In genomic region chr5:154118832-154119442, GRCh38 we compare ENCODE assay signal across 11 cellular contexts.
DNase-seq lines count a peak whose midpoint lies in the region; ATAC-seq, FAIRE-seq and TF ChIP-seq lines count a peak whose summit lies in the region.
"Had no signal": no experiment of that assay in that cellular context is flagged by ENCODE, and none has a peak within 500 bp of the region (broad histone marks: within the 10 kb centered on the region; RNA-seq: fewer than 3 reads in every experiment).

No MANE protein-coding gene starts in this region.

- H3K4me3 ChIP-seq in heart left ventricle (no peak overlapping the region), endodermal cell (ENCODE audit: low read length) (no peak overlapping the region), HepG2 (replicated peaks in 1 of 3; ENCODE audit: insufficient read depth in 1 of 3, low read depth in 2 of 3, low read length in 3 of 3) (no peak overlapping the region), sigmoid colon (no peak overlapping the region)
- H3K4me3 ChIP-seq: BLaER1 had no signal

- H3K79me2 ChIP-seq in HepG2 (ENCODE audit: insufficient read depth, low read length): no peaks in the 10 kb centered on the region

- H3K27me3 ChIP-seq in heart left ventricle (no peaks in the 10 kb centered on the region), endodermal cell (ENCODE audit: control insufficient read depth, insufficient read depth, low read length, poor library complexity, severe bottlenecking) (peaks cover 30% of the 10 kb centered on the region), HepG2 (ENCODE audit: control insufficient read depth in 1 of 2, insufficient read depth in 2 of 2, low read length in 2 of 2) (0 out of 5 replicates have a peak, but pooled peaks cover 0 to 4% of the 10 kb centered on the region in 2 experiments), sigmoid colon (no peaks in the 10 kb centered on the region)
- H3K27me3 ChIP-seq: BLaER1 had no signal

- H3K4me1 ChIP-seq in heart left ventricle: peaks cover 0 to 7% (median 0%) of the 10 kb centered on the region in 12 donors
- peaks cover 5% of the 10 kb centered on the region for H3K4me1 ChIP-seq in endodermal cell (ENCODE audit: control insufficient read depth, insufficient read depth, low read length)
- no peaks in the 10 kb centered on the region for H3K4me1 ChIP-seq in HepG2 (ENCODE audit: insufficient read depth, low read length)
- no peaks in the 10 kb centered on the region for H3K4me1 ChIP-seq in sigmoid colon

- H3K9me3 Mint-ChIP-seq in endodermal cell: peaks cover 7% of the 10 kb centered on the region
- H3K9me3 Mint-ChIP-seq in glutamatergic neuron (ENCODE audit: unreplicated experiment): peaks cover 2% of the 10 kb centered on the region

- H3K36me3 ChIP-seq in heart left ventricle: no peaks in the 10 kb centered on the region
- no peaks in the 10 kb centered on the region for H3K36me3 ChIP-seq in endodermal cell (ENCODE audit: control insufficient read depth, insufficient read depth, low read length)
- no peaks in the 10 kb centered on the region for H3K36me3 ChIP-seq in HepG2 (replicated peaks in 1 of 2; ENCODE audit: control insufficient read depth in 1 of 2, insufficient read depth in 2 of 2, low read length in 2 of 2)
- no peaks in the 10 kb centered on the region for H3K36me3 ChIP-seq in sigmoid colon
- H3K36me3 ChIP-seq: BLaER1 had no signal

- intact Hi-C loops in heart left ventricle (cut with DNase I) (no loop called here), Right ventricle myocardium superior (cut with DNase I) (no loop called here), HepG2 (cut with micrococcal nuclease; ENCODE audit: unreplicated experiment) (no loop called here), sigmoid colon (cut with DNase I) (no loop called here)

- H3K27ac Mint-ChIP-seq in endodermal cell: no peak overlapping the region
- no peak overlapping the region for H3K27ac Mint-ChIP-seq in glutamatergic neuron (ENCODE audit: unreplicated experiment)

- POLR2A ChIA-PET in HepG2 (lab: Yijun Ruan, JAX): no interaction called here

- H3K27me3 Mint-ChIP-seq in endodermal cell (ENCODE audit: insufficient read depth) (peaks cover 41% of the 10 kb centered on the region), glutamatergic neuron (ENCODE audit: unreplicated experiment) (peaks cover 4% of the 10 kb centered on the region)

- no peak overlapping the region for H3K4me2 ChIP-seq in HepG2 (ENCODE audit: low read depth, low read length)
- H3K4me2 ChIP-seq: BLaER1 had no signal

- H3K9me3 ChIP-seq in heart left ventricle: no peaks in the 10 kb centered on the region
- peaks cover 11% of the 10 kb centered on the region for H3K9me3 ChIP-seq in endodermal cell (ENCODE audit: control insufficient read depth, low read length)
- H3K9me3 ChIP-seq in HepG2 (ENCODE audit: low read length): no peaks in the 10 kb centered on the region
- no peaks in the 10 kb centered on the region for H3K9me3 ChIP-seq in sigmoid colon
- H3K9me3 ChIP-seq: BLaER1 had no signal

- TF ChIP-seq POLR2A in heart left ventricle (IDR thresholded peaks at IDR 0.05) (no peak), HepG2 (IDR thresholded peaks at IDR 0.05; ENCODE audit: insufficient read depth in 1 of 2, low read depth in 2 of 2, low read length in 2 of 2) (no peak), sigmoid colon (IDR thresholded peaks at IDR 0.05) (no peak)

- in situ Hi-C loops in HepG2 (cut with HindIII; ENCODE audit: extremely low pct_ligation_motif_present, low pct_unique_long_range_greater_than_20kb): no loop called here

- no peaks in the 10 kb centered on the region for H4K20me1 ChIP-seq in HepG2 (ENCODE audit: insufficient read depth, low read length)
- H4K20me1 ChIP-seq: BLaER1 had no signal

- H3K4me1 Mint-ChIP-seq in endodermal cell: peaks cover 19% of the 10 kb centered on the region
- peaks cover 18% of the 10 kb centered on the region for H3K4me1 Mint-ChIP-seq in glutamatergic neuron (ENCODE audit: low read depth, unreplicated experiment)

- no peak for TF ChIP-seq CTCF in heart left ventricle (IDR thresholded peaks at IDR 0.05)
- TF ChIP-seq CTCF in LNCAP (IDR thresholded peaks at IDR 0.05): peak; percentile 13; the same call in 1 of the 2 replicates
- TF ChIP-seq CTCF in endodermal cell (conservative IDR thresholded peaks at IDR 0.05): peak; percentile 58
- no peak for TF ChIP-seq CTCF in HepG2 (CRISPR knock-in tag; IDR thresholded peaks at IDR 0.05)
- TF ChIP-seq CTCF in glutamatergic neuron (IDR thresholded peaks at IDR 0.05; ENCODE audit: partially characterized antibody, unreplicated experiment): no peak
- no peak for TF ChIP-seq CTCF in sigmoid colon (IDR thresholded peaks at IDR 0.05)

- FAIRE-seq in urothelium cell line (lab: Jason Lieb, UNC) (peak; percentile 84), HepG2 (lab: Jason Lieb, UNC) (no peak)
- FAIRE-seq: colon had no signal

- no peaks in the 10 kb centered on the region for H3K36me3 Mint-ChIP-seq in endodermal cell (ENCODE audit: low read depth)
- H3K36me3 Mint-ChIP-seq in glutamatergic neuron (ENCODE audit: unreplicated experiment): peaks cover 6% of the 10 kb centered on the region

- no peak for DNase-seq in heart left ventricle
- DNase-seq in Right ventricle myocardium superior: no peak
- peak; percentile 49 for DNase-seq in endodermal cell
- DNase-seq in urothelium cell line (ENCODE audit: low spot score): peak; percentile 31
- DNase-seq in HepG2 (ENCODE audit: low spot score): no peak
- DNase-seq in glutamatergic neuron: no peak
- DNase-seq in sigmoid colon: no peak
- DNase-seq: head of caudate nucleus had no signal

- TF ChIP-seq EP300 in HepG2 (IDR thresholded peaks at IDR 0.05; ENCODE audit: low read depth in 2 of 2, low read length in 2 of 2) (no peak), HepG2 (CRISPR knock-in tag; IDR thresholded peaks at IDR 0.05; ENCODE audit: borderline replicate concordance) (no peak), sigmoid colon (IDR thresholded peaks at IDR 0.05) (no peak)

- H3K4me3 Mint-ChIP-seq in endodermal cell (no peak overlapping the region), glutamatergic neuron (ENCODE audit: unreplicated experiment) (no peak overlapping the region)

- no peak overlapping the region for H3K27ac ChIP-seq in heart left ventricle
- no peak overlapping the region for H3K27ac ChIP-seq in endodermal cell (ENCODE audit: low read depth, low read length)
- H3K27ac ChIP-seq in HepG2 (ENCODE audit: extremely low read length, insufficient read depth, low read length): no peak overlapping the region
- no peak overlapping the region for H3K27ac ChIP-seq in sigmoid colon
- H3K27ac ChIP-seq: BLaER1 had no signal

- TF ChIP-seq RAD21 in HepG2 (CRISPR knock-in tag; IDR thresholded peaks at IDR 0.05): no peak

- ATAC-seq in heart left ventricle (peak in 3 of 4 donors; percentile 31 to 68 (median 47)), Right ventricle myocardium superior (ENCODE audit: poor library complexity) (no peak), HepG2 (no peak)

- 73 to 83% (median 78%) methylated on average over 6 of the region's 6 CpGs for WGBS in heart left ventricle, 4 donors
- 82 to 90% methylated on average over 2 to 6 of the region's 6 CpGs for WGBS in endodermal cell (ENCODE audit: insufficient coverage in 1 of 2, insufficient read length in 1 of 2), 2 experiments
- 21% methylated on average over 4 of the region's 6 CpGs for WGBS in HepG2 (ENCODE audit: low lambda C conversion rate)
- WGBS in sigmoid colon, 2 donors: 64 to 77% methylated on average over 6 of the region's 6 CpGs

- H2AFZ ChIP-seq in HepG2 (ENCODE audit: low read length): no peak overlapping the region

- BruUV-seq in HepG2 (replicated peaks; lab: Mats Ljungman, UMichigan): no TSS peak

- no peak overlapping the region for H3K9ac ChIP-seq in endodermal cell (ENCODE audit: extremely low read depth, low read length, poor library complexity, severe bottlenecking)
- no peak overlapping the region for H3K9ac ChIP-seq in HepG2 (ENCODE audit: insufficient read depth, low read depth, low read length)
- H3K9ac ChIP-seq: BLaER1 had no signal

- CTCF ChIA-PET in HepG2 (lab: Yijun Ruan, JAX; ENCODE audit: low intra/inter-chr PET ratio, low total read pairs): no interaction called here

TF ChIP-seq in HepG2, 621 proteins besides CTCF, POLR2A, EP300 and RAD21:
- TF ChIP-seq FIP1L1 (IDR thresholded peaks at IDR 0.05; ENCODE audit: borderline replicate concordance, insufficient read depth, low read depth, low read length): no peak
- no peak for TF ChIP-seq NR0B2 (CRISPR knock-in tag; IDR thresholded peaks at IDR 0.05)

Comparison
In these comparisons a context has a peak if more than half of its experiments do, and no peak if none do; other contexts are left out.
1. ATAC-seq: peak in heart left ventricle (3 of 4); none in Right ventricle myocardium superior (single experiment) and HepG2 (single experiment).
2. DNase-seq: peak in endodermal cell (single experiment) and urothelium cell line (single experiment); none in heart left ventricle (0 of 5), Right ventricle myocardium superior (single experiment), HepG2 (single experiment), glutamatergic neuron (single experiment) and sigmoid colon (single experiment).
3. CTCF ChIP-seq: peak in LNCAP (single experiment) and endodermal cell (single experiment); none in heart left ventricle (0 of 12), HepG2 (single experiment), glutamatergic neuron (single experiment) and sigmoid colon (0 of 4).